ENCODE assay signal across 12 cellular contexts in genomic region chr3:52144796-52145735, GRCh38. TPM values are rescaled to one million over a fixed set of nuclear protein-coding genes. Genes with fewer than 3 reads are reported as not detected.
A peak's percentile ranks its signal among the peaks of the same experiment; 100 is the strongest.
DNase-seq lines count a peak whose midpoint lies in the region; ATAC-seq and TF ChIP-seq lines count a peak whose summit lies in the region.
"Had no signal": no experiment of that assay in that cellular context is flagged by ENCODE, and none has a peak within 500 bp of the region (broad histone marks: within the 10 kb centered on the region; RNA-seq: fewer than 3 reads in every experiment).

No MANE protein-coding gene starts in this region.

- H3K79me2 ChIP-seq in osteoblast (ENCODE audit: insufficient read depth, low read length): peaks cover 8% of the 10 kb centered on the region

- H3K4me3 ChIP-seq in osteoblast (ENCODE audit: insufficient read depth, low read length) (no peak overlapping the region), adrenal gland (no peak overlapping the region), suprapubic skin (no peak overlapping the region)
- H3K4me3 ChIP-seq: GM12878, GM23338 had no signal

- H3K9me3 Mint-ChIP-seq in activated naive CD4-positive, alpha-beta T cell treated with anti-CD3 and anti-CD28 coated beads, Interleukin-2, amount 50 U/mL, for 72 hours: no peaks in the 10 kb centered on the region
- H3K9me3 Mint-ChIP-seq in dendritic cell treated with granulocyte-macrophage colony-stimulating factor and Interleukin-4, amounts not matched to agents 40 ng/mL and 50 ng/mL, for 4 days: no peaks in the 10 kb centered on the region
- H3K9me3 Mint-ChIP-seq: GM23338 had no signal

- 90 to 98% (median 95%) methylated on average over 7 to 11 of the region's 11 CpGs for WGBS in adrenal gland, 4 donors
- 95% methylated on average over 10 of the region's 11 CpGs for WGBS in suprapubic skin

- peaks cover 0 to 7% of the 10 kb centered on the region in 2 donors for H3K36me3 Mint-ChIP-seq in activated naive CD4-positive, alpha-beta T cell treated with anti-CD3 and anti-CD28 coated beads, Interleukin-2, amount 50 U/mL, for 72 hours
- H3K36me3 Mint-ChIP-seq in dendritic cell treated with granulocyte-macrophage colony-stimulating factor and Interleukin-4, amounts not matched to agents 40 ng/mL and 50 ng/mL, for 4 days (ENCODE audit: low read depth): peaks cover 24% of the 10 kb centered on the region

- peaks cover 5% of the 10 kb centered on the region for H3K4me1 Mint-ChIP-seq in dendritic cell treated with granulocyte-macrophage colony-stimulating factor and Interleukin-4, amounts not matched to agents 40 ng/mL and 50 ng/mL, for 4 days (ENCODE audit: low read depth)

- ATAC-seq in activated naive CD4-positive, alpha-beta T cell treated with anti-CD3 and anti-CD28 coated beads, Interleukin-2, amount 50 U/mL, for 72 hours: peak; percentile 5 to 6
- no peak for ATAC-seq in HG03571 (IDR thresholded peaks at IDR 0.05; ENCODE audit: unreplicated experiment)

- H4K20me1 ChIP-seq in osteoblast (ENCODE audit: insufficient read depth, low read length): no peaks in the 10 kb centered on the region

- intact Hi-C loops in dendritic cell treated with granulocyte-macrophage colony-stimulating factor and Interleukin-4, amounts not matched to agents 40 ng/mL and 50 ng/mL, for 4 days (cut with micrococcal nuclease): loop anchor here (1.0 kb wide), 1 partner anchor 144 kb away; no protein-coding TSS in a partner anchor
- intact Hi-C loops in adrenal gland (cut with DNase I): loop anchor here (2.0 kb wide), 1 partner anchor 144 kb away; no protein-coding TSS in a partner anchor

- TF ChIP-seq EP300 in suprapubic skin (IDR thresholded peaks at IDR 0.05): no peak

- H3K9me3 ChIP-seq in osteoblast (ENCODE audit: low read depth, low read length) (no peaks in the 10 kb centered on the region), adrenal gland (replicated peaks in 1 of 3) (no peaks in the 10 kb centered on the region), suprapubic skin (no peaks in the 10 kb centered on the region)

- no peak overlapping the region for H3K4me2 ChIP-seq in osteoblast (ENCODE audit: insufficient read depth, low read length)
- H3K4me2 ChIP-seq: GM23338 had no signal

- no peaks in the 10 kb centered on the region for H3K4me1 ChIP-seq in osteoblast (ENCODE audit: insufficient read depth, low read length)
- no peaks in the 10 kb centered on the region for H3K4me1 ChIP-seq in adrenal gland (replicated peaks in 1 of 2)
- H3K4me1 ChIP-seq in suprapubic skin: peaks cover 6% of the 10 kb centered on the region

- no peak for DNase-seq in activated naive CD4-positive, alpha-beta T cell treated with anti-CD3 and anti-CD28 coated beads, Interleukin-2, amount 50 U/mL, for 72 hours (ENCODE audit: low spot score in 2 of 2)
- DNase-seq in activated naive CD4-positive, alpha-beta T cell treated with anti-CD3 and anti-CD28 coated beads, Interleukin-2, amount 50 U/mL, for 16 hours: no peak
- DNase-seq in RWPE1 (ENCODE audit: low spot score): no peak
- DNase-seq in osteoblast (ENCODE audit: insufficient read length, low spot score, missing footprints): peak; percentile 23
- no peak for DNase-seq in adrenal gland
- DNase-seq in suprapubic skin (ENCODE audit: low spot score in 2 of 2): no peak
- DNase-seq: DMS 273 treated with DMSO at 0.1 percent for 48 hours had no signal

- H3K27ac ChIP-seq in RWPE1: peak overlapping the region; percentile 35
- H3K27ac ChIP-seq in osteoblast (ENCODE audit: low read depth, low read length): no peak overlapping the region
- H3K27ac ChIP-seq in adrenal gland: no peak overlapping the region
- H3K27ac ChIP-seq in suprapubic skin: no peak overlapping the region
- H3K27ac ChIP-seq: C4-2B had no signal

- H3K27me3 Mint-ChIP-seq in dendritic cell treated with granulocyte-macrophage colony-stimulating factor and Interleukin-4, amounts not matched to agents 40 ng/mL and 50 ng/mL, for 4 days: no peaks in the 10 kb centered on the region

- H2AFZ ChIP-seq in osteoblast (ENCODE audit: low read length): no peak overlapping the region
- H2AFZ ChIP-seq: GM23338 had no signal

- CTCF ChIA-PET in RWPE1 (lab: Yijun Ruan, JAX): interaction anchor here (0.7 to 1.5 kb wide), 6 partner anchors 71 to 204 kb away, joined by 3 to 9 read pairs (median 4); partner anchors contain the start of gene RRP9

- TF ChIP-seq POLR2A in adrenal gland (IDR thresholded peaks at IDR 0.05): no peak
- no peak for TF ChIP-seq POLR2A in suprapubic skin (IDR thresholded peaks at IDR 0.05)

- H3K27me3 ChIP-seq in osteoblast (ENCODE audit: insufficient read depth, low read length) (no peaks in the 10 kb centered on the region), adrenal gland (no peaks in the 10 kb centered on the region), suprapubic skin (no peaks in the 10 kb centered on the region)

- no peak overlapping the region for H3K4me3 Mint-ChIP-seq in dendritic cell treated with granulocyte-macrophage colony-stimulating factor and Interleukin-4, amounts not matched to agents 40 ng/mL and 50 ng/mL, for 4 days
- H3K4me3 Mint-ChIP-seq: GM23338 had no signal

- POLR2A ChIA-PET in RWPE1 (lab: Yijun Ruan, JAX; ENCODE audit: low non-redundant PET): no interaction called here

- TF ChIP-seq CTCF in RWPE1 (conservative IDR thresholded peaks at IDR 0.05; ENCODE audit: low read depth) (no peak), osteoblast (IDR thresholded peaks at IDR 0.05; ENCODE audit: extremely low read depth, low read depth, low read length) (no peak), adrenal gland (IDR thresholded peaks at IDR 0.05) (no peak), suprapubic skin (IDR thresholded peaks at IDR 0.05) (no peak)

- H3K36me3 ChIP-seq in osteoblast (ENCODE audit: insufficient read depth, low read length) (peaks cover 25% of the 10 kb centered on the region), adrenal gland (replicated peaks in 1 of 2) (no peaks in the 10 kb centered on the region), suprapubic skin (no peaks in the 10 kb centered on the region)

- H3K27ac Mint-ChIP-seq in activated naive CD4-positive, alpha-beta T cell treated with anti-CD3 and anti-CD28 coated beads, Interleukin-2, amount 50 U/mL, for 72 hours: no peak overlapping the region
- H3K27ac Mint-ChIP-seq in dendritic cell treated with granulocyte-macrophage colony-stimulating factor and Interleukin-4, amounts not matched to agents 40 ng/mL and 50 ng/mL, for 4 days: peak overlapping the region; percentile 23

RNA-seq across cellular contexts. Expression of gene POC1A, which starts 9.2 kb away (rescaled TPM):
- total RNA-seq in activated naive CD4-positive, alpha-beta T cell treated with anti-CD3 and anti-CD28 coated beads, Interleukin-2, amount 50 U/mL, for 72 hours: 10 to 100 TPM; 28.8 to 32.2 TPM
- total RNA-seq in osteoblast (1.8 and 3.2 TPM in 2 replicates), adrenal gland (1 to 10 TPM; 2.9 to 8.4 (median 5.5) TPM), suprapubic skin (1 to 10 TPM; 1.1 to 4.8 (median 1.6) TPM)
- polyA plus RNA-seq in adrenal gland: 1 to 10 TPM; 2.0 to 6.4 (median 2.8) TPM

RNA-seq across cellular contexts. Expression of gene ALAS1, which starts 52.9 kb away (rescaled TPM):
- 10 to 100 TPM; 56.1 to 72.0 TPM for total RNA-seq in activated naive CD4-positive, alpha-beta T cell treated with anti-CD3 and anti-CD28 coated beads, Interleukin-2, amount 50 U/mL, for 72 hours
- total RNA-seq in osteoblast (35.4 and 39.1 TPM in 2 replicates), adrenal gland (1,000 to 10,000 TPM in 1 of 8 donors, 100 to 1,000 TPM in 7; 233 to 3,700 (median 694) TPM), suprapubic skin (10 to 100 TPM; 28.8 to 54.4 (median 31.9) TPM)
- 100 to 1,000 TPM in 2 of 3 donors, 10 to 100 TPM in 1; 64.9 to 849 (median 387) TPM for polyA plus RNA-seq in adrenal gland
